In the genomic region with DNA sequence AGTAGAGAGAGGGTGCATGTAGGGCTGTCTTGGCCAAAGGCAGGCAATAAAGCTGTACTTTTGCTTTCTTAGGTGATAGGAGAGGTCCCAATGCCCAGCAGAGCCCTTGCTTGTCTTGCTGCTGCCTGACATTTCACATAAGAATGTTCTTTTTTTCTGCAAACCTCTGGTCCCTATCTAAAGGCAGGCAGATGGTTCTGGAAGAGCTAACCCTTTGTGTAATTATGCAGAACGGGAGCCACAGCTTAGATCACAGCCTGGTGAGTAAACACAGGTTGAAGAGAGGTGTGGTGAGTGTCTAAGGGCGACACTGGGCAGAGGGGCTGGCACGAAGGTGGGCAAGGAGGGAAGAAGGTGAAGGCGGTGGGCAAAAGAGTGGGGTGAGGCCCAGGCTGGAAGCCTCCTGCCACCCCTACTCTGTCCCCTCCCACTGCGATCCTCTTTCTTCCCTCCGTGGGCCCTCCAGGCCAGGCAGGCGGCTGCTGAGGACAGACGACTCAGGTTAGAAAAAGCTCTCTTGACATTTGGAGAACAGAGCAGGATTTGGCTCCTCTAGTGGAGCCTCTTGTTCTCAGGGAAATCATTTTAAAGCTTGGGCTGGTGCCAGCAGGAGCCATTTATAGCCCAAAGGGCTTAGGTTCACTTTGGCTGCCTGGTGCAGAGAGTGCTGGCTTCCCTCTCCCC, we compare ENCODE assay signal across 10 cellular contexts. TPM values are rescaled to one million over a fixed set of nuclear protein-coding genes. Genes with fewer than 3 reads are reported as not detected.
DNase-seq lines count a peak whose midpoint lies in the region; ATAC-seq and TF ChIP-seq lines count a peak whose summit lies in the region.
"Had no signal": no experiment of that assay in that cellular context is flagged by ENCODE, and none has a peak within 500 bp of the region (broad histone marks: within the 10 kb centered on the region; RNA-seq: fewer than 3 reads in every experiment).

No MANE protein-coding gene starts in this region.

- peaks cover 27% of the 10 kb centered on the region for H3K27me3 Mint-ChIP-seq in T-helper 17 cell
- H3K27me3 Mint-ChIP-seq: IgD-negative memory B cell had no signal

- H3K4me3 Mint-ChIP-seq in T-helper 17 cell, result no peak overlapping the region
- H3K4me3 Mint-ChIP-seq: activated naive CD4-positive, alpha-beta T cell treated with anti-CD3 and anti-CD28 coated beads for 36 hours; IgD-negative memory B cell; T-helper 2 cell treated with Interferon-gamma antibody and Interleukin-4, amounts not matched to agents 5 μg/mL and 100 μg/mL, for 36 hours had no signal

- TF ChIP-seq CTCF in upper lobe of right lung (IDR thresholded peaks at IDR 0.05) (no peak), esophagus squamous epithelium (IDR thresholded peaks at IDR 0.05) (no peak)

- no peaks in the 10 kb centered on the region for H3K36me3 Mint-ChIP-seq in T-helper 17 cell (ENCODE audit: low read depth)
- H3K36me3 Mint-ChIP-seq: IgD-negative memory B cell had no signal

- intact Hi-C loops in left ventricle myocardium superior (cut with micrococcal nuclease), result no loop called here
- intact Hi-C loops in upper lobe of right lung (cut with DNase I), result no loop called here
- intact Hi-C loops in esophagus squamous epithelium (cut with DNase I), result loop anchor here (10.0 kb wide), 1 partner anchor 229 kb away; no protein-coding TSS in a partner anchor

- peaks cover under 1% of the 10 kb centered on the region for H3K27me3 ChIP-seq in upper lobe of right lung
- H3K27me3 ChIP-seq in esophagus squamous epithelium, result peaks cover 0 to 37% (median 0%) of the 10 kb centered on the region in 4 donors

- H3K4me1 Mint-ChIP-seq in T-helper 17 cell, result no peaks in the 10 kb centered on the region
- H3K4me1 Mint-ChIP-seq: IgD-negative memory B cell had no signal

- no peak overlapping the region for H3K4me3 ChIP-seq in upper lobe of right lung
- no peak overlapping the region for H3K4me3 ChIP-seq in esophagus squamous epithelium

- ATAC-seq in left ventricle myocardium superior (peak; percentile 86), upper lobe of right lung (peak; percentile 59), T-helper 17 cell (no peak)

- H3K27ac ChIP-seq in upper lobe of right lung (no peak overlapping the region), esophagus squamous epithelium (no peak overlapping the region)

- no peak overlapping the region for H3K27ac Mint-ChIP-seq in T-helper 17 cell
- H3K27ac Mint-ChIP-seq: activated naive CD4-positive, alpha-beta T cell treated with anti-CD3 and anti-CD28 coated beads for 36 hours; IgD-negative memory B cell; T-helper 2 cell treated with Interferon-gamma antibody and Interleukin-4, amounts not matched to agents 5 μg/mL and 100 μg/mL, for 36 hours had no signal

- H3K4me1 ChIP-seq in upper lobe of right lung, result no peaks in the 10 kb centered on the region
- no peaks in the 10 kb centered on the region for H3K4me1 ChIP-seq in esophagus squamous epithelium

- H3K9me3 ChIP-seq in upper lobe of right lung, result no peaks in the 10 kb centered on the region
- H3K9me3 ChIP-seq in esophagus squamous epithelium, result no peaks in the 10 kb centered on the region
- H3K9me3 ChIP-seq in T-helper 17 cell (ENCODE audit: control insufficient read depth, low read length, poor library complexity, severe bottlenecking), result no peaks in the 10 kb centered on the region

- H3K36me3 ChIP-seq in upper lobe of right lung (no peaks in the 10 kb centered on the region), esophagus squamous epithelium (no peaks in the 10 kb centered on the region)

- TF ChIP-seq POLR2A in esophagus squamous epithelium (IDR thresholded peaks at IDR 0.05), result no peak

- DNase-seq in NCI-H1417 (lab: John Stamatoyannopoulos, UW) (peak; percentile 67 to 90 (median 88)), RKO (ENCODE audit: low spot score) (peak; percentile 23), left ventricle myocardium superior (peak; percentile 69), upper lobe of right lung (no peak), esophagus squamous epithelium (lab: John Stamatoyannopoulos, UW) (no peak), T-helper 1 cell (no peak), T-helper 17 cell (no peak)
- DNase-seq: activated naive CD4-positive, alpha-beta T cell treated with anti-CD3 and anti-CD28 coated beads for 36 hours had no signal

- 52 to 68% methylated on average over 7 to 8 of the region's 8 CpGs for WGBS in esophagus squamous epithelium, 2 donors

RNA-seq across cellular contexts. Expression of a gene that starts 42.8 kb away (rescaled TPM):
- not detected for total RNA-seq in left ventricle myocardium superior
- total RNA-seq in upper lobe of right lung, result not detected
- not detected for total RNA-seq in esophagus squamous epithelium
- total RNA-seq in T-helper 17 cell, result not detected
- total RNA-seq: activated naive CD4-positive, alpha-beta T cell treated with anti-CD3 and anti-CD28 coated beads for 36 hours had no signal

Comparison
In these comparisons a context has a peak if more than half of its experiments do, and no peak if none do; other contexts are left out.
1. DNase-seq: peak in NCI-H1417 (3 of 3), RKO (single experiment) and left ventricle myocardium superior (single experiment); none in upper lobe of right lung (single experiment), esophagus squamous epithelium (single experiment), T-helper 1 cell (0 of 5) and T-helper 17 cell (0 of 3).